In the genomic region with DNA sequence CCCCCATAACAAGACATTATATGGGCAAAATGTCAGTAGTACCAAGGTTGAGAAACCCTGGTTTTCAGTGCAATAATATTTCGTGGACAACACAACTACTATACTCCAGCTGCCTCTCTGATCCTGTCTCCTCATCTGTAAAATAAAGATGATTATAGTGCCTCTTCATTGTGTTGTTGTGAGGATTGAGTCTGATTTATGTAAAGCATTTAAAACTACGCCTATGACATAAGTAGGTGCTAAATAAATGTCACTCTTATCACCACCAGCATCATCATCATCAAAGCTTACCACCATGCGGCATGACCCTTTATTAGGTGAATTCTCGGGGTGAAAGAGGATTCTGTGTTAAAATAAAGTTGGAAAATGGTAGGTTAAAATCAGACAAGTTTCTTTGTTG, we compare ENCODE assay signal across 23 cellular contexts.
DNase-seq lines count a peak whose midpoint lies in the region; ATAC-seq, FAIRE-seq and TF ChIP-seq lines count a peak whose summit lies in the region.
"Had no signal": no experiment of that assay in that cellular context is flagged by ENCODE, and none has a peak within 500 bp of the region (broad histone marks: within the 10 kb centered on the region; RNA-seq: fewer than 3 reads in every experiment).

No MANE protein-coding gene starts in this region.

- H2BK120ac ChIP-seq in IMR-90 (ENCODE audit: low read depth, low read length), result peak overlapping the region; percentile 8; the same call in 1 of the 2 replicates

- H3K27me3 ChIP-seq in IMR-90 (ENCODE audit: control insufficient read depth, insufficient read depth, low read length) (no peaks in the 10 kb centered on the region), brain microvascular endothelial cell (replicated peaks) (no peaks in the 10 kb centered on the region), smooth muscle cell (ENCODE audit: low read depth) (no peaks in the 10 kb centered on the region)
- H3K27me3 ChIP-seq: ascending aorta, hepatocyte had no signal

- H2BK5ac ChIP-seq in IMR-90 (ENCODE audit: low read depth, low read length, poor library complexity, severe bottlenecking), result peak overlapping the region; percentile 94

- H2AFZ ChIP-seq in IMR-90 (replicated peaks; ENCODE audit: low read length, poor library complexity), result no peak overlapping the region
- H2AFZ ChIP-seq in smooth muscle cell (ENCODE audit: low read depth), result no peak overlapping the region
- H2AFZ ChIP-seq: hepatocyte had no signal

- H3K79me2 ChIP-seq in smooth muscle cell (ENCODE audit: low read depth), result peaks cover 100% of the 10 kb centered on the region

- TF ChIP-seq RAD21 in IMR-90 (IDR thresholded peaks at IDR 0.05; ENCODE audit: low read length), result no peak

- CTCF ChIA-PET in IMR-90 (lab: Yijun Ruan, JAX), result no interaction called here

- H3K4me2 ChIP-seq in IMR-90 (ENCODE audit: low read depth, low read length) (peak overlapping the region; percentile 71), smooth muscle cell (peak overlapping the region; percentile 54)
- H3K4me2 ChIP-seq: hepatocyte had no signal

- DNase-seq in IMR-90 (no peak), brain microvascular endothelial cell (no peak), fibroblast of pulmonary artery (ENCODE audit: low read depth) (no peak), smooth muscle cell (lab: John Stamatoyannopoulos, UW; ENCODE audit: unreplicated experiment) (no peak), amniotic stem cell (lab: John Stamatoyannopoulos, UW) (no peak), GM19239 (ENCODE audit: insufficient read length, low spot score) (no peak)
- DNase-seq: activated CD4-positive, alpha-beta T cell treated with anti-CD3 and anti-CD28 coated beads, Interleukin-2, amount 10 ng/mL, durations not matched to agents 24 days and 14 days; activated CD8-positive, alpha-beta memory T cell treated with anti-CD3 and anti-CD28 coated beads, Interleukin-2, amount 10 ng/mL, durations not matched to agents 7 days and 5 days; activated naive CD4-positive, alpha-beta T cell treated with anti-CD3 and anti-CD28 coated beads, Interleukin-2, amount 50 U/mL, for 16 hours; effector memory CD8-positive, alpha-beta T cell; immature natural killer cell; Kasumi-1; left ventricle myocardium inferior; NCI-H1930; NCI-H774; OCI-M1; stimulated activated CD4-positive, alpha-beta T cell treated with anti-CD3 and anti-CD28 coated beads, Interleukin-4, amount 100 ng/mL, for 24 hours; stimulated activated naive CD8-positive, alpha-beta T cell treated with anti-CD3 and anti-CD28 coated beads, Interleukin-15, Interleukin-2, amounts not matched to agents 100 U/mL and 50 U/mL, for 24 hours; T-helper 17 cell had no signal

- no peak overlapping the region; the same call in 1 of the 2 replicates for H3K23ac ChIP-seq in IMR-90 (ENCODE audit: low read depth, low read length)

- H3K4me1 ChIP-seq in IMR-90 (ENCODE audit: control insufficient read depth, insufficient read depth, low read length) (peaks cover 22% of the 10 kb centered on the region), smooth muscle cell (ENCODE audit: low read depth) (peaks cover 19% of the 10 kb centered on the region)
- H3K4me1 ChIP-seq: left ventricle myocardium inferior had no signal

- peak overlapping the region; percentile 67; the same call in 1 of the 2 replicates for H3K27ac ChIP-seq in IMR-90 (ENCODE audit: insufficient read depth, low read length)
- H3K27ac ChIP-seq in brain microvascular endothelial cell, result peak overlapping the region; percentile 83
- H3K27ac ChIP-seq in smooth muscle cell (ENCODE audit: low read depth), result peak overlapping the region; percentile 59
- H3K27ac ChIP-seq: ascending aorta, hepatocyte, left ventricle myocardium inferior, tibial nerve had no signal

- WGBS in IMR-90 (ENCODE audit: extremely low coverage in 2 of 2, insufficient read length in 1 of 2), 2 experiments, result no CpG with 5 or more reads among the region's 4 CpGs
- WGBS in smooth muscle cell (ENCODE audit: low lambda C conversion rate), result 88% methylated on average over 4 of the region's 4 CpGs

- TF ChIP-seq POLR2A in IMR-90 (IDR thresholded peaks at IDR 0.05; ENCODE audit: low read depth, low read length), result no peak

- H3K56ac ChIP-seq in IMR-90 (ENCODE audit: extremely low read depth, insufficient read depth, low read length), result peak overlapping the region; percentile 28; the same call in 1 of the 2 replicates

- H3K36me3 ChIP-seq in IMR-90 (ENCODE audit: control insufficient read depth, insufficient read depth, low read length), result no peaks in the 10 kb centered on the region; the same call in 1 of the 2 replicates
- no peaks in the 10 kb centered on the region for H3K36me3 ChIP-seq in brain microvascular endothelial cell (replicated peaks)
- H3K36me3 ChIP-seq in smooth muscle cell (ENCODE audit: low read depth), result peaks cover under 1% of the 10 kb centered on the region
- H3K36me3 ChIP-seq: ascending aorta, left ventricle myocardium inferior, tibial nerve had no signal

- H4K5ac ChIP-seq in IMR-90 (ENCODE audit: low read depth, low read length), result peak overlapping the region; percentile 31

- peak overlapping the region; percentile 4; the same call in 1 of the 2 replicates for H3K4ac ChIP-seq in IMR-90 (ENCODE audit: low read depth, low read length)

- H3K9me3 ChIP-seq in IMR-90 (ENCODE audit: control insufficient read depth, insufficient read depth, low read length) (no peaks in the 10 kb centered on the region), smooth muscle cell (replicated peaks; ENCODE audit: low read depth) (no peaks in the 10 kb centered on the region)
- H3K9me3 ChIP-seq: ascending aorta, left ventricle myocardium inferior, tibial nerve had no signal

- peak overlapping the region in 1 of 2 experiments; percentile 2; a peak in 3 of 4 replicates for H4K8ac ChIP-seq in IMR-90 (ENCODE audit: low read depth in 2 of 2, low read length in 2 of 2)

- ATAC-seq in IMR-90 (ENCODE audit: low read depth), result peak; percentile 16; the same call in 1 of the 2 replicates
- ATAC-seq in GM19328 (IDR thresholded peaks at IDR 0.05; ENCODE audit: unreplicated experiment), result no peak
- ATAC-seq: activated CD8-positive, alpha-beta memory T cell treated with anti-CD3 and anti-CD28 coated beads, Interleukin-2, amount 10 ng/mL, durations not matched to agents 7 days and 5 days; effector memory CD8-positive, alpha-beta T cell; stimulated activated naive CD8-positive, alpha-beta T cell treated with anti-CD3 and anti-CD28 coated beads, Interleukin-15, Interleukin-2, amounts not matched to agents 100 U/mL and 50 U/mL, for 24 hours; T-helper 17 cell had no signal

- peak overlapping the region; percentile 43; the same call in 1 of the 3 replicates for H2BK15ac ChIP-seq in IMR-90 (ENCODE audit: low read depth, low read length)

- in situ Hi-C loops in IMR-90 (cut with MboI; ENCODE audit: low sequenced_read_pairs) (no loop called here), brain microvascular endothelial cell (cut with HindIII; ENCODE audit: low pct_ligation_motif_present, low sequenced_read_pairs) (no loop called here)

- H3K9me1 ChIP-seq in IMR-90 (ENCODE audit: insufficient read depth, low read length), result peaks cover 5% of the 10 kb centered on the region; the same call in 1 of the 2 replicates

- H2AK5ac ChIP-seq in IMR-90 (ENCODE audit: low read depth, low read length), result 0 out of 2 replicates have a peak overlapping the region, but pooled peaks have one; percentile 9

- FAIRE-seq in GM19239 (lab: Jason Lieb, UNC), result no peak

- 0 out of 2 replicates have a peak overlapping the region, but pooled peaks have one; percentile 9 for H2BK20ac ChIP-seq in IMR-90 (ENCODE audit: low read depth, low read length)

- dilution Hi-C loops in IMR-90 (cut with HindIII; ENCODE audit: low sequenced_read_pairs, unreplicated experiment), result loop anchor here (25.0 kb wide), 1 partner anchor 237 kb away; no protein-coding TSS in a partner anchor

- no peaks in the 10 kb centered on the region for H3F3A ChIP-seq in smooth muscle cell (ENCODE audit: low read depth)

- no peak overlapping the region for H2AK9ac ChIP-seq in IMR-90 (replicated peaks; ENCODE audit: low read depth, low read length, poor library complexity)

- peak overlapping the region; percentile 62 for H4K91ac ChIP-seq in IMR-90 (ENCODE audit: insufficient read depth, low read depth, low read length)

- POLR2A ChIA-PET in IMR-90 (lab: Charles Lee; ENCODE audit: unreplicated experiment), result no interaction called here

- peaks cover 4% of the 10 kb centered on the region; the same call in 1 of the 2 replicates for H4K20me1 ChIP-seq in IMR-90 (ENCODE audit: insufficient read depth, low read length)
- peaks cover 52% of the 10 kb centered on the region for H4K20me1 ChIP-seq in smooth muscle cell (ENCODE audit: low read depth)

- peaks cover 0 to 44% of the 10 kb centered on the region in 2 experiments; a peak in 2 of 4 replicates for H3K79me1 ChIP-seq in IMR-90 (ENCODE audit: low read depth in 1 of 2, low read length in 2 of 2)

- BruUV-seq in IMR-90 (replicated peaks; lab: Mats Ljungman, UMichigan), result no TSS peak

- peak overlapping the region; percentile 90 for H3K18ac ChIP-seq in IMR-90 (ENCODE audit: low read depth, low read length)

- intact Hi-C loops in IMR-90 (cut with micrococcal nuclease), result loop anchor here (1.0 to 10.0 kb wide), 7 partner anchors 7 to 445 kb away; a partner anchor contains a TSS

- H3K4me3 ChIP-seq in IMR-90 (ENCODE audit: insufficient read depth, low read depth, low read length) (peak overlapping the region; percentile 39; the same call in 1 of the 2 replicates), brain microvascular endothelial cell (ENCODE audit: low read depth, low read length) (no peak overlapping the region), fibroblast of pulmonary artery (replicated peaks; ENCODE audit: low read depth, low read length) (peak overlapping the region; percentile 19), smooth muscle cell (no peak overlapping the region)
- H3K4me3 ChIP-seq: ascending aorta, hepatocyte, left ventricle myocardium inferior, tibial nerve had no signal

- H3K14ac ChIP-seq in IMR-90 (replicated peaks; ENCODE audit: low read depth, low read length), result peak overlapping the region; percentile 1; the same call in 1 of the 2 replicates

- peak overlapping the region; percentile 21; the same call in 1 of the 2 replicates for H3K9ac ChIP-seq in IMR-90 (ENCODE audit: low read depth, low read length)
- peak overlapping the region; percentile 32 for H3K9ac ChIP-seq in smooth muscle cell (ENCODE audit: low read depth)

- no peak for TF ChIP-seq CTCF in IMR-90 (conservative IDR thresholded peaks at IDR 0.05; ENCODE audit: low read depth, low read length)
- no peak for TF ChIP-seq CTCF in brain microvascular endothelial cell (IDR thresholded peaks at IDR 0.05; ENCODE audit: low read depth, low read length, missing control alignments)
- TF ChIP-seq CTCF in fibroblast of pulmonary artery (IDR thresholded peaks at IDR 0.05; ENCODE audit: low read length, missing control alignments), result no peak
- TF ChIP-seq CTCF in smooth muscle cell (IDR thresholded peaks at IDR 0.05; ENCODE audit: borderline replicate concordance, insufficient read depth, poor library complexity, severe bottlenecking), result no peak

TF ChIP-seq in IMR-90, 13 proteins besides CTCF, POLR2A, EP300 and RAD21 (continues in another document):
- TF ChIP-seq MAFK (IDR thresholded peaks at IDR 0.05; ENCODE audit: low read depth, low read length) (no peak), SMC3 (IDR thresholded peaks at IDR 0.05; ENCODE audit: low read depth, low read length) (no peak), RFX5 (IDR thresholded peaks at IDR 0.05; ENCODE audit: low read depth, low read length) (no peak)

Comparison
In these comparisons a context has a peak if more than half of its experiments do, and no peak if none do; other contexts are left out.
1. H3K4me3 ChIP-seq: peak in IMR-90 (single experiment) and fibroblast of pulmonary artery (single experiment); none in brain microvascular endothelial cell (single experiment) and smooth muscle cell (single experiment).
2. Peak in every context shown above with its lines, with median percentiles within 50 percentile points of each other: H3K27ac ChIP-seq.